ENCODE assay signal across 14 cellular contexts in genomic region chr5:14745753-14746152, GRCh38.
DNase-seq lines count a peak whose midpoint lies in the region; TF ChIP-seq lines count a peak whose summit lies in the region.
"Had no signal": no experiment of that assay in that cellular context is flagged by ENCODE, and none has a peak within 500 bp of the region (broad histone marks: within the 10 kb centered on the region; RNA-seq: fewer than 3 reads in every experiment).

No MANE protein-coding gene starts in this region.

- no peak overlapping the region for H3K4me3 ChIP-seq in BLaER1
- H3K4me3 ChIP-seq in neuronal stem cell (ENCODE audit: low read length in 2 of 2): no peak overlapping the region
- no peak overlapping the region for H3K4me3 ChIP-seq in testis
- H3K4me3 ChIP-seq in breast epithelium: no peak overlapping the region

- H3K9me3 ChIP-seq in BLaER1: no peaks in the 10 kb centered on the region
- peaks cover 0 to 5% of the 10 kb centered on the region in 2 donors for H3K9me3 ChIP-seq in neuronal stem cell (replicated peaks in 1 of 2; ENCODE audit: control insufficient read depth in 2 of 2, insufficient read depth in 1 of 2, low read depth in 1 of 2, low read length in 2 of 2)
- no peaks in the 10 kb centered on the region for H3K9me3 ChIP-seq in testis
- H3K9me3 ChIP-seq in breast epithelium: no peaks in the 10 kb centered on the region

- no peak overlapping the region for H3K9ac ChIP-seq in BLaER1
- no peak overlapping the region for H3K9ac ChIP-seq in neuronal stem cell (ENCODE audit: low read depth, low read length, poor library complexity)

- TF ChIP-seq CTCF in testis (IDR thresholded peaks at IDR 0.05) (no peak), breast epithelium (IDR thresholded peaks at IDR 0.05) (no peak)

- H4K91ac ChIP-seq in neuronal stem cell (ENCODE audit: low read depth, low read length, poor library complexity): no peak overlapping the region

- H3K4me2 ChIP-seq in BLaER1 (peak overlapping the region; percentile 82), neuronal stem cell (ENCODE audit: insufficient read depth, low read length, poor library complexity, severe bottlenecking) (no peak overlapping the region)

- peak overlapping the region; percentile 2 for H3K18ac ChIP-seq in neuronal stem cell (ENCODE audit: low read length)

- no peak overlapping the region for H3K4ac ChIP-seq in neuronal stem cell (ENCODE audit: low read length)

- no peak overlapping the region for H4K8ac ChIP-seq in neuronal stem cell (ENCODE audit: low read depth, low read length)

- peaks cover 20 to 32% (median 21%) of the 10 kb centered on the region in 3 donors for H3K4me1 Mint-ChIP-seq in IgD-negative memory B cell

- H4K20me1 ChIP-seq in BLaER1: no peaks in the 10 kb centered on the region

- no peak overlapping the region for H2BK5ac ChIP-seq in neuronal stem cell (ENCODE audit: low read length)

- no peak overlapping the region for H2AFZ ChIP-seq in neuronal stem cell (ENCODE audit: low read length)

- H2BK120ac ChIP-seq in neuronal stem cell (ENCODE audit: low read depth, low read length): no peak overlapping the region

- TF ChIP-seq POLR2A in testis (IDR thresholded peaks at IDR 0.05) (no peak), breast epithelium (IDR thresholded peaks at IDR 0.05) (no peak)

- no peak overlapping the region for H2AK5ac ChIP-seq in neuronal stem cell (ENCODE audit: low read depth, low read length)

- H3K36me3 Mint-ChIP-seq in IgD-negative memory B cell: peaks cover 3% of the 10 kb centered on the region

- H3K27me3 Mint-ChIP-seq in IgD-negative memory B cell: no peaks in the 10 kb centered on the region

- DNase-seq in activated T-cell treated with anti-CD3 and anti-CD28 coated beads, Interleukin-2, amount 50 U/mL, for 48 hours: peak; percentile 25 to 33
- DNase-seq in neuronal stem cell (ENCODE audit: low spot score) (no peak), testis (no peak), COLO829 (ENCODE audit: low spot score) (no peak), breast epithelium (ENCODE audit: low spot score in 2 of 2) (no peak), NCI-H526 (lab: John Stamatoyannopoulos, UW) (no peak)
- DNase-seq: DND-41; effector memory CD4-positive, alpha-beta T cell; HCEC 1CT; MV-4-11; NCI-H2081 treated with DMSO at 0.1 percent for 48 hours; NCI-H748 treated with DMSO at 0.1 percent for 48 hours had no signal

- H3K27ac ChIP-seq in BLaER1 (peak overlapping the region; percentile 43), neuronal stem cell (replicated peaks; ENCODE audit: low read length) (no peak overlapping the region), testis (no peak overlapping the region), breast epithelium (no peak overlapping the region)

- peak overlapping the region; percentile 37 to 92 (median 83) for H3K27ac Mint-ChIP-seq in IgD-negative memory B cell

- WGBS in neuronal stem cell (ENCODE audit: extremely low coverage in 2 of 2, insufficient read length in 2 of 2, insufficient replicate concordance in 1 of 2), 2 donors: no CpG with 5 or more reads among the region's 14 CpGs
- WGBS in testis, 2 donors: 95 to 97% methylated on average over 13 to 14 of the region's 14 CpGs

- no peaks in the 10 kb centered on the region for H3K9me3 Mint-ChIP-seq in IgD-negative memory B cell

- no peaks in the 10 kb centered on the region for H3K27me3 ChIP-seq in BLaER1
- no peaks in the 10 kb centered on the region for H3K27me3 ChIP-seq in neuronal stem cell (ENCODE audit: control insufficient read depth in 3 of 3, insufficient read depth in 3 of 3, low read depth in 1 of 3, low read length in 3 of 3)
- no peaks in the 10 kb centered on the region for H3K27me3 ChIP-seq in testis
- no peaks in the 10 kb centered on the region for H3K27me3 ChIP-seq in breast epithelium

- H3K36me3 ChIP-seq in BLaER1 (peaks cover 33% of the 10 kb centered on the region), neuronal stem cell (replicated peaks in 1 of 2; ENCODE audit: control insufficient read depth in 2 of 2, insufficient read depth in 2 of 2, low read length in 2 of 2) (peaks cover 0 to 18% of the 10 kb centered on the region in 2 donors), testis (ENCODE audit: low read depth, missing control alignments) (no peaks in the 10 kb centered on the region), breast epithelium (peaks cover 5% of the 10 kb centered on the region)

- H3K4me1 ChIP-seq in BLaER1: peaks cover 66% of the 10 kb centered on the region
- H3K4me1 ChIP-seq in neuronal stem cell (ENCODE audit: control insufficient read depth in 2 of 2, insufficient read depth in 1 of 2, low read depth in 1 of 2, low read length in 2 of 2): peaks cover 1 to 14% of the 10 kb centered on the region in 2 donors
- H3K4me1 ChIP-seq in testis: no peaks in the 10 kb centered on the region
- H3K4me1 ChIP-seq in breast epithelium: no peaks in the 10 kb centered on the region

- intact Hi-C loops in testis (cut with DNase I; ENCODE audit: low total_unique reads): no loop called here
- intact Hi-C loops in breast epithelium (cut with DNase I; ENCODE audit: low total_unique reads): no loop called here

- H3K4me3 Mint-ChIP-seq in IgD-negative memory B cell: peak overlapping the region; percentile 42 to 81 (median 64)

- no peaks in the 10 kb centered on the region for H3K79me1 ChIP-seq in neuronal stem cell (ENCODE audit: low read depth, low read length)

- H3K14ac ChIP-seq in neuronal stem cell (ENCODE audit: low read length): no peak overlapping the region

- no peak overlapping the region for H2BK15ac ChIP-seq in neuronal stem cell (ENCODE audit: low read length)

- H2BK12ac ChIP-seq in neuronal stem cell (ENCODE audit: low read length): no peak overlapping the region

- H3K23ac ChIP-seq in neuronal stem cell (ENCODE audit: low read depth, low read length, poor library complexity): no peak overlapping the region

Comparison
In these comparisons a context has a peak if more than half of its experiments do, and no peak if none do; other contexts are left out.
1. DNase-seq: peak in activated T-cell treated with anti-CD3 and anti-CD28 coated beads, Interleukin-2, amount 50 U/mL, for 48 hours (2 of 2); none in neuronal stem cell (single experiment), testis (single experiment), COLO829 (single experiment), breast epithelium (0 of 2) and NCI-H526 (0 of 2).